38 cellular contexts compared by ENCODE assay signal in genomic region chr10:133202778-133203651, GRCh38. TPM values are rescaled to one million over a fixed set of nuclear protein-coding genes. Genes with fewer than 3 reads are reported as not detected.
"Had no signal": no experiment of that assay in that cellular context is flagged by ENCODE, and none has a peak within 500 bp of the region (broad histone marks: within the 10 kb centered on the region; RNA-seq: fewer than 3 reads in every experiment).

No MANE protein-coding gene starts in this region.

- H3K4me1 ChIP-seq: Peyer's patch had no signal

- ATAC-seq: activated CD8-positive, alpha-beta T cell treated with anti-CD3 and anti-CD28 coated beads for 36 hours; activated T-cell treated with anti-CD3 and anti-CD28 coated beads, Interleukin-2, amount 50 U/mL, for 72 hours; activated T-helper 17 cell treated with anti-CD3 and anti-CD28 coated beads, Interleukin-2, amount 50 U/mL, for 72 hours; PC-3; Right ventricle myocardium inferior had no signal

- H3K27me3 Mint-ChIP-seq: activated CD4-positive, alpha-beta T cell treated with anti-CD3 and anti-CD28 coated beads, Interleukin-2, amount 10 ng/mL, durations not matched to agents 24 days and 14 days; activated CD8-positive, alpha-beta T cell treated with anti-CD3 and anti-CD28 coated beads for 36 hours; activated naive CD8-positive, alpha-beta T cell treated with anti-CD3 and anti-CD28 coated beads for 36 hours; activated T-helper 17 cell treated with anti-CD3 and anti-CD28 coated beads, Interleukin-2, amount 50 U/mL, for 72 hours had no signal

- H3K36me3 ChIP-seq: brain microvascular endothelial cell, Peyer's patch, WERI-Rb-1 had no signal

- H3K4me3 ChIP-seq: Peyer's patch had no signal

- H3K9me3 ChIP-seq: Peyer's patch had no signal

- H3K27ac Mint-ChIP-seq: activated CD4-positive, alpha-beta T cell treated with anti-CD3 and anti-CD28 coated beads, Interleukin-2, amount 10 ng/mL, durations not matched to agents 24 days and 14 days; activated CD8-positive, alpha-beta T cell treated with anti-CD3 and anti-CD28 coated beads for 36 hours; activated naive CD8-positive, alpha-beta T cell treated with anti-CD3 and anti-CD28 coated beads for 36 hours; activated T-cell treated with anti-CD3 and anti-CD28 coated beads, Interleukin-2, amount 50 U/mL, for 72 hours; activated T-helper 17 cell treated with anti-CD3 and anti-CD28 coated beads, Interleukin-2, amount 50 U/mL, for 72 hours had no signal

- H3K27ac ChIP-seq: brain microvascular endothelial cell, Peyer's patch, RWPE1, WERI-Rb-1 had no signal

- H3K9me3 Mint-ChIP-seq: activated CD4-positive, alpha-beta T cell treated with anti-CD3 and anti-CD28 coated beads, Interleukin-2, amount 10 ng/mL, durations not matched to agents 24 days and 14 days; activated CD8-positive, alpha-beta T cell treated with anti-CD3 and anti-CD28 coated beads for 36 hours; activated naive CD8-positive, alpha-beta T cell treated with anti-CD3 and anti-CD28 coated beads for 36 hours; activated T-cell treated with anti-CD3 and anti-CD28 coated beads, Interleukin-2, amount 50 U/mL, for 72 hours; activated T-helper 17 cell treated with anti-CD3 and anti-CD28 coated beads, Interleukin-2, amount 50 U/mL, for 72 hours had no signal

- DNase-seq: activated CD4-positive, alpha-beta T cell treated with anti-CD3 and anti-CD28 coated beads, Interleukin-2, amount 10 ng/mL, durations not matched to agents 24 days and 14 days; activated CD4-positive, alpha-beta T cell treated with anti-CD3 and anti-CD28 coated beads, Interleukin-2, amount 50 U/mL, for 4 hours; activated CD8-positive, alpha-beta T cell treated with anti-CD3 and anti-CD28 coated beads for 36 hours; activated effector memory CD4-positive, alpha-beta T cell treated with anti-CD3 and anti-CD28 coated beads, Interleukin-2, amount 50 U/mL, for 16 hours; activated naive CD4-positive, alpha-beta T cell; activated naive CD4-positive, alpha-beta T cell treated with anti-CD3 and anti-CD28 coated beads, Interleukin-2, amount 50 U/mL, for 16 hours; activated naive CD8-positive, alpha-beta T cell treated with anti-CD3 and anti-CD28 coated beads for 36 hours; activated T-cell treated with anti-CD3 and anti-CD28 coated beads, Interleukin-2, amount 50 U/mL, for 1 hour; activated T-cell treated with anti-CD3 and anti-CD28 coated beads, Interleukin-2, amount 50 U/mL, for 72 hours; amniotic stem cell; aorta; brain microvascular endothelial cell; central memory CD4-positive, alpha-beta T cell; NCI-H1092 treated with DMSO at 0.1 percent for 48 hours; NCI-H1417; NCI-H146; NCI-H187; NCI-H2029 treated with DMSO at 0.1 percent for 48 hours; NCI-H2107; NCI-H2171; NCI-H510A; NCI-H526; NCI-H748 treated with DMSO at 0.1 percent for 48 hours; NK-92 treated with Interleukin-12 subunit alpha and Interleukin-12 subunit beta, amount 100 ng/mL, for 24 hours; PC-3; Peyer's patch; SIG-M5; T1000; WERI-Rb-1 had no signal

- H3K4me1 Mint-ChIP-seq: activated CD4-positive, alpha-beta T cell treated with anti-CD3 and anti-CD28 coated beads, Interleukin-2, amount 10 ng/mL, durations not matched to agents 24 days and 14 days; activated naive CD8-positive, alpha-beta T cell treated with anti-CD3 and anti-CD28 coated beads for 36 hours; activated T-helper 17 cell treated with anti-CD3 and anti-CD28 coated beads, Interleukin-2, amount 50 U/mL, for 72 hours had no signal

- H3K36me3 Mint-ChIP-seq: activated naive CD8-positive, alpha-beta T cell treated with anti-CD3 and anti-CD28 coated beads for 36 hours had no signal

- H3K4me3 Mint-ChIP-seq: activated CD4-positive, alpha-beta T cell treated with anti-CD3 and anti-CD28 coated beads, Interleukin-2, amount 10 ng/mL, durations not matched to agents 24 days and 14 days; activated CD8-positive, alpha-beta T cell treated with anti-CD3 and anti-CD28 coated beads for 36 hours; activated naive CD8-positive, alpha-beta T cell treated with anti-CD3 and anti-CD28 coated beads for 36 hours; activated T-cell treated with anti-CD3 and anti-CD28 coated beads, Interleukin-2, amount 50 U/mL, for 72 hours; activated T-helper 17 cell treated with anti-CD3 and anti-CD28 coated beads, Interleukin-2, amount 50 U/mL, for 72 hours had no signal

- H3K27me3 ChIP-seq: brain microvascular endothelial cell, Peyer's patch had no signal

RNA-seq across cellular contexts. Expression of gene UTF1, which starts 27.0 kb away (rescaled TPM):
- total RNA-seq: activated CD8-positive, alpha-beta memory T cell treated with anti-CD3 and anti-CD28 coated beads for 36 hours; activated CD8-positive, alpha-beta T cell treated with anti-CD3 and anti-CD28 coated beads for 36 hours; activated naive CD8-positive, alpha-beta T cell treated with anti-CD3 and anti-CD28 coated beads for 36 hours; activated T-helper 17 cell treated with anti-CD3 and anti-CD28 coated beads, Interleukin-2, amount 50 U/mL, for 72 hours; aorta; cerebellum; LHCN-M2; PC-3; Peyer's patch; Right ventricle myocardium inferior; SK-MEL-5; T-helper 1 cell treated with Interleukin-12 subunit alpha and Interleukin-12 subunit beta and Interleukin-4 antibody, amounts not matched to agents 30 ng/mL and 1 ng/mL, for 36 hours; T-helper 2 cell treated with Interferon-gamma antibody and Interleukin-4, amounts not matched to agents 100 ng/mL and 5 ng/mL, for 36 hours had no signal
- polyA plus RNA-seq: aorta had no signal

RNA-seq across cellular contexts. Expression of gene VENTX, which starts 34.6 kb away (rescaled TPM):
- total RNA-seq: activated CD4-positive, alpha-beta T cell treated with anti-CD3 and anti-CD28 coated beads, Interleukin-2, amount 10 ng/mL, durations not matched to agents 24 days and 14 days; activated CD8-positive, alpha-beta memory T cell treated with anti-CD3 and anti-CD28 coated beads for 36 hours; activated naive CD8-positive, alpha-beta T cell treated with anti-CD3 and anti-CD28 coated beads for 36 hours; LHCN-M2; PC-3; SK-MEL-5; T-helper 1 cell treated with Interleukin-12 subunit alpha and Interleukin-12 subunit beta and Interleukin-4 antibody, amounts not matched to agents 30 ng/mL and 1 ng/mL, for 36 hours; T-helper 2 cell treated with Interferon-gamma antibody and Interleukin-4, amounts not matched to agents 100 ng/mL and 5 ng/mL, for 36 hours had no signal

RNA-seq across cellular contexts. Expression of gene KNDC1, which starts 43.0 kb away (rescaled TPM):
- total RNA-seq: activated CD8-positive, alpha-beta T cell treated with anti-CD3 and anti-CD28 coated beads for 36 hours; activated naive CD8-positive, alpha-beta T cell treated with anti-CD3 and anti-CD28 coated beads for 36 hours; PC-3; Right ventricle myocardium inferior had no signal
